In the genomic region with DNA sequence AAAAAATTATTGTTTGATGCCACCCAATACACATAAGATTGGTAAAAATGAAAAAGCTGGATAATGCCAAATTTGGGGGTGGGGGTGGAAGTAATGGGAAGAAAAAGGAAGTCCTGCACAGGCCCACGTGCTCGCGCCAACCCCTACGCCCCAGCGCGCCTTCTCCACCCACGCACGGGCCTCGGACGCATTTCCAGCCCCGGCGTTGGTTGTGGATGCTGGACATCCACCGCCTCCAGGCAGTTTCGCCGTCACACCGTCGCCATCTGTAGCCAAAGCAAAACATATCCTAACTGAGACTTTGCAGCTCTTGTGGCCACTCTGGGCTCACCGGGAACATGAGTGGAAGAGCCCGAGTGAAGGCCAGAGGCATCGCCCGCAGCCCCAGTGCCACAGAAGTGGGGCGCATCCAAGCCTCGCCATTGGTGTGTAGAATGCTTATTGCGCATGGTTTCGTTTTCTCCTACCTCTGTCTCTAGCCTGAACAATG, we compare ENCODE assay signal across 1 cellular context.
TF ChIP-seq lines count a peak whose summit lies in the region.

Gene PIWIL4 (plus strand): TSS at position 188 of the 490 bp plus-strand sequence. CDS start 151 bp downstream, at position 339.

TF ChIP-seq in K562, 482 proteins besides CTCF, POLR2A, EP300 and RAD21 (continued from another document and continues in another):
- TF ChIP-seq VEZF1 (CRISPR knock-in tag; IDR thresholded peaks at IDR 0.05) (peak; percentile 43), EHMT2 (IDR thresholded peaks at IDR 0.05) (0 out of 2 replicates have a peak, but pooled peaks have one; percentile 26), NR2C1 (IDR thresholded peaks at IDR 0.05) (no peak), NR2C1 (tag; IDR thresholded peaks at IDR 0.05) (peak; percentile 40; the same call in 1 of the 2 replicates), ZBTB2 (IDR thresholded peaks at IDR 0.05) (peak; percentile 63), MXI1 (IDR thresholded peaks at IDR 0.05; ENCODE audit: low read depth, low read length) (no peak), BRD4 (IDR thresholded peaks at IDR 0.05) (0 out of 2 replicates have a peak, but pooled peaks have one; percentile 61), TCF7 (IDR thresholded peaks at IDR 0.05; ENCODE audit: borderline replicate concordance) (no peak), JUNB (CRISPR knock-in tag; conservative IDR thresholded peaks at IDR 0.05) (no peak), SMAD4 (CRISPR knock-in tag; conservative IDR thresholded peaks at IDR 0.05) (peak; percentile 69), CBFA2T3 (IDR thresholded peaks at IDR 0.05) (no peak), L3MBTL2 (IDR thresholded peaks at IDR 0.05) (peak; percentile 94), DPF2 (IDR thresholded peaks at IDR 0.05) (0 out of 2 replicates have a peak, but pooled peaks have one; percentile 14), YY1 (IDR thresholded peaks at IDR 0.05; ENCODE audit: borderline replicate concordance in 1 of 3, control insufficient read depth in 1 of 3, extremely low read depth in 1 of 3, insufficient read depth in 3 of 3, insufficient read length in 1 of 3, insufficient replicate concordance in 2 of 3, low read depth in 1 of 3, low read length in 2 of 3) (peak in 1 of 3 experiments; percentile 52), MTA1 (IDR thresholded peaks at IDR 0.05; ENCODE audit: borderline replicate concordance) (0 out of 2 replicates have a peak, but pooled peaks have one; percentile 46), TAF7 (tag; IDR thresholded peaks at IDR 0.05) (peak; percentile 53), CREM (IDR thresholded peaks at IDR 0.05; ENCODE audit: low read depth) (peak; percentile 13; the same call in 1 of the 2 replicates), HMGN3 (IDR thresholded peaks at IDR 0.05; ENCODE audit: borderline replicate concordance, extremely low read depth, insufficient read length, low read depth, low read length) (peak; percentile 28), RFX1 (IDR thresholded peaks at IDR 0.05) (no peak), SOX6 (IDR thresholded peaks at IDR 0.05) (peak; percentile 28; the same call in 1 of the 2 replicates), STAG1 (CRISPR knock-in tag; IDR thresholded peaks at IDR 0.05; ENCODE audit: borderline replicate concordance) (no peak), MYC (IDR thresholded peaks at IDR 0.05; ENCODE audit: low read depth, low read length) (peak; percentile 93), MYC (CRISPR knock-in tag; IDR thresholded peaks at IDR 0.05; ENCODE audit: borderline replicate concordance, low read depth) (peak; percentile 81; the same call in 1 of the 2 replicates), MAFK (IDR thresholded peaks at IDR 0.05; ENCODE audit: low read length) (no peak), ZNF445 (CRISPR knock-in tag; IDR thresholded peaks at IDR 0.05; ENCODE audit: low read depth) (no peak), LARP7 (IDR thresholded peaks at IDR 0.05) (no peak), MTA3 (IDR thresholded peaks at IDR 0.05; ENCODE audit: borderline replicate concordance) (no peak), TRIM24 (IDR thresholded peaks at IDR 0.05) (0 out of 4 replicates have a peak, but pooled peaks of 1 of the 2 experiments have one; percentile 23), ZBTB8A (IDR thresholded peaks at IDR 0.05; ENCODE audit: partially characterized antibody) (no peak), SP2 (IDR thresholded peaks at IDR 0.05; ENCODE audit: extremely low read depth, low read depth, low read length, poor library complexity, severe bottlenecking) (no peak), FIP1L1 (IDR thresholded peaks at IDR 0.05; ENCODE audit: low read depth, low read length, poor library complexity, severe bottlenecking) (no peak), TEAD2 (tag; IDR thresholded peaks at IDR 0.05) (no peak), ZNF197 (CRISPR knock-in tag; IDR thresholded peaks at IDR 0.05; ENCODE audit: low read depth) (peak; percentile 70; the same call in 1 of the 2 replicates), ZNF766 (CRISPR knock-in tag; conservative IDR thresholded peaks at IDR 0.05) (peak; percentile 66; the same call in 1 of the 2 replicates), ZNF644 (tag; IDR thresholded peaks at IDR 0.05; ENCODE audit: low read depth) (0 out of 2 replicates have a peak, but pooled peaks have one; percentile 37), CCNT2 (IDR thresholded peaks at IDR 0.05; ENCODE audit: borderline replicate concordance, extremely low read depth, insufficient read length, low read depth, low read length) (peak; percentile 21), E2F6 (IDR thresholded peaks at IDR 0.05; ENCODE audit: borderline replicate concordance in 1 of 2, extremely low read depth in 1 of 2, insufficient read depth in 1 of 2, insufficient read length in 1 of 2, low read depth in 1 of 2, low read length in 1 of 2, poor library complexity in 1 of 2, severe bottlenecking in 1 of 2) (peak; percentile 90 to 91), HDAC2 (IDR thresholded peaks at IDR 0.05) (peak; percentile 67; the same call in 1 of the 2 replicates), CLOCK (CRISPR knock-in tag; IDR thresholded peaks at IDR 0.05; ENCODE audit: borderline replicate concordance) (0 out of 2 replicates have a peak, but pooled peaks have one; percentile 57), HEY1 (CRISPR knock-in tag; IDR thresholded peaks at IDR 0.05; ENCODE audit: borderline replicate concordance) (no peak)
- TF ChIP-seq, protein P1, sequence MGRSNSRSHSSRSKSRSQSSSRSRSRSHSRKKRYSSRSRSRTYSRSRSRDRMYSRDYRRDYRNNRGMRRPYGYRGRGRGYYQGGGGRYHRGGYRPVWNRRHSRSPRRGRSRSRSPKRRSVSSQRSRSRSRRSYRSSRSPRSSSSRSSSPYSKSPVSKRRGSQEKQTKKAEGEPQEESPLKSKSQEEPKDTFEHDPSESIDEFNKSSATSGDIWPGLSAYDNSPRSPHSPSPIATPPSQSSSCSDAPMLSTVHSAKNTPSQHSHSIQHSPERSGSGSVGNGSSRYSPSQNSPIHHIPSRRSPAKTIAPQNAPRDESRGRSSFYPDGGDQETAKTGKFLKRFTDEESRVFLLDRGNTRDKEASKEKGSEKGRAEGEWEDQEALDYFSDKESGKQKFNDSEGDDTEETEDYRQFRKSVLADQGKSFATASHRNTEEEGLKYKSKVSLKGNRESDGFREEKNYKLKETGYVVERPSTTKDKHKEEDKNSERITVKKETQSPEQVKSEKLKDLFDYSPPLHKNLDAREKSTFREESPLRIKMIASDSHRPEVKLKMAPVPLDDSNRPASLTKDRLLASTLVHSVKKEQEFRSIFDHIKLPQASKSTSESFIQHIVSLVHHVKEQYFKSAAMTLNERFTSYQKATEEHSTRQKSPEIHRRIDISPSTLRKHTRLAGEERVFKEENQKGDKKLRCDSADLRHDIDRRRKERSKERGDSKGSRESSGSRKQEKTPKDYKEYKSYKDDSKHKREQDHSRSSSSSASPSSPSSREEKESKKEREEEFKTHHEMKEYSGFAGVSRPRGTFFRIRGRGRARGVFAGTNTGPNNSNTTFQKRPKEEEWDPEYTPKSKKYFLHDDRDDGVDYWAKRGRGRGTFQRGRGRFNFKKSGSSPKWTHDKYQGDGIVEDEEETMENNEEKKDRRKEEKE (IDR thresholded peaks at IDR 0.05; ENCODE audit: borderline replicate concordance in 1 of 2, control insufficient read depth in 1 of 2, low read depth in 2 of 2, low read length in 1 of 2) = 0 out of 4 replicates have a peak, but pooled peaks of 1 of the 2 experiments have one; percentile 25
- TF ChIP-seq, protein P2, sequence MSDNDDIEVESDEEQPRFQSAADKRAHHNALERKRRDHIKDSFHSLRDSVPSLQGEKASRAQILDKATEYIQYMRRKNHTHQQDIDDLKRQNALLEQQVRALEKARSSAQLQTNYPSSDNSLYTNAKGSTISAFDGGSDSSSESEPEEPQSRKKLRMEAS (CRISPR knock-in tag; IDR thresholded peaks at IDR 0.05) = peak; percentile 87
- TF ChIP-seq, protein P3, sequence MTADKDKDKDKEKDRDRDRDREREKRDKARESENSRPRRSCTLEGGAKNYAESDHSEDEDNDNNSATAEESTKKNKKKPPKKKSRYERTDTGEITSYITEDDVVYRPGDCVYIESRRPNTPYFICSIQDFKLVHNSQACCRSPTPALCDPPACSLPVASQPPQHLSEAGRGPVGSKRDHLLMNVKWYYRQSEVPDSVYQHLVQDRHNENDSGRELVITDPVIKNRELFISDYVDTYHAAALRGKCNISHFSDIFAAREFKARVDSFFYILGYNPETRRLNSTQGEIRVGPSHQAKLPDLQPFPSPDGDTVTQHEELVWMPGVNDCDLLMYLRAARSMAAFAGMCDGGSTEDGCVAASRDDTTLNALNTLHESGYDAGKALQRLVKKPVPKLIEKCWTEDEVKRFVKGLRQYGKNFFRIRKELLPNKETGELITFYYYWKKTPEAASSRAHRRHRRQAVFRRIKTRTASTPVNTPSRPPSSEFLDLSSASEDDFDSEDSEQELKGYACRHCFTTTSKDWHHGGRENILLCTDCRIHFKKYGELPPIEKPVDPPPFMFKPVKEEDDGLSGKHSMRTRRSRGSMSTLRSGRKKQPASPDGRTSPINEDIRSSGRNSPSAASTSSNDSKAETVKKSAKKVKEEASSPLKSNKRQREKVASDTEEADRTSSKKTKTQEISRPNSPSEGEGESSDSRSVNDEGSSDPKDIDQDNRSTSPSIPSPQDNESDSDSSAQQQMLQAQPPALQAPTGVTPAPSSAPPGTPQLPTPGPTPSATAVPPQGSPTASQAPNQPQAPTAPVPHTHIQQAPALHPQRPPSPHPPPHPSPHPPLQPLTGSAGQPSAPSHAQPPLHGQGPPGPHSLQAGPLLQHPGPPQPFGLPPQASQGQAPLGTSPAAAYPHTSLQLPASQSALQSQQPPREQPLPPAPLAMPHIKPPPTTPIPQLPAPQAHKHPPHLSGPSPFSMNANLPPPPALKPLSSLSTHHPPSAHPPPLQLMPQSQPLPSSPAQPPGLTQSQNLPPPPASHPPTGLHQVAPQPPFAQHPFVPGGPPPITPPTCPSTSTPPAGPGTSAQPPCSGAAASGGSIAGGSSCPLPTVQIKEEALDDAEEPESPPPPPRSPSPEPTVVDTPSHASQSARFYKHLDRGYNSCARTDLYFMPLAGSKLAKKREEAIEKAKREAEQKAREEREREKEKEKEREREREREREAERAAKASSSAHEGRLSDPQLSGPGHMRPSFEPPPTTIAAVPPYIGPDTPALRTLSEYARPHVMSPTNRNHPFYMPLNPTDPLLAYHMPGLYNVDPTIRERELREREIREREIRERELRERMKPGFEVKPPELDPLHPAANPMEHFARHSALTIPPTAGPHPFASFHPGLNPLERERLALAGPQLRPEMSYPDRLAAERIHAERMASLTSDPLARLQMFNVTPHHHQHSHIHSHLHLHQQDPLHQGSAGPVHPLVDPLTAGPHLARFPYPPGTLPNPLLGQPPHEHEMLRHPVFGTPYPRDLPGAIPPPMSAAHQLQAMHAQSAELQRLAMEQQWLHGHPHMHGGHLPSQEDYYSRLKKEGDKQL (CRISPR knock-in tag; IDR thresholded peaks at IDR 0.05; ENCODE audit: borderline replicate concordance) = no peak
- TF ChIP-seq, protein P4, sequence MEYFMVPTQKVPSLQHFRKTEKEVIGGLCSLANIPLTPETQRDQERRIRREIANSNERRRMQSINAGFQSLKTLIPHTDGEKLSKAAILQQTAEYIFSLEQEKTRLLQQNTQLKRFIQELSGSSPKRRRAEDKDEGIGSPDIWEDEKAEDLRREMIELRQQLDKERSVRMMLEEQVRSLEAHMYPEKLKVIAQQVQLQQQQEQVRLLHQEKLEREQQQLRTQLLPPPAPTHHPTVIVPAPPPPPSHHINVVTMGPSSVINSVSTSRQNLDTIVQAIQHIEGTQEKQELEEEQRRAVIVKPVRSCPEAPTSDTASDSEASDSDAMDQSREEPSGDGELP (CRISPR knock-in tag; IDR thresholded peaks at IDR 0.05; ENCODE audit: borderline replicate concordance) = peak; percentile 39; the same call in 1 of the 2 replicates
